8 cellular contexts compared by ENCODE assay signal in the genomic region with DNA sequence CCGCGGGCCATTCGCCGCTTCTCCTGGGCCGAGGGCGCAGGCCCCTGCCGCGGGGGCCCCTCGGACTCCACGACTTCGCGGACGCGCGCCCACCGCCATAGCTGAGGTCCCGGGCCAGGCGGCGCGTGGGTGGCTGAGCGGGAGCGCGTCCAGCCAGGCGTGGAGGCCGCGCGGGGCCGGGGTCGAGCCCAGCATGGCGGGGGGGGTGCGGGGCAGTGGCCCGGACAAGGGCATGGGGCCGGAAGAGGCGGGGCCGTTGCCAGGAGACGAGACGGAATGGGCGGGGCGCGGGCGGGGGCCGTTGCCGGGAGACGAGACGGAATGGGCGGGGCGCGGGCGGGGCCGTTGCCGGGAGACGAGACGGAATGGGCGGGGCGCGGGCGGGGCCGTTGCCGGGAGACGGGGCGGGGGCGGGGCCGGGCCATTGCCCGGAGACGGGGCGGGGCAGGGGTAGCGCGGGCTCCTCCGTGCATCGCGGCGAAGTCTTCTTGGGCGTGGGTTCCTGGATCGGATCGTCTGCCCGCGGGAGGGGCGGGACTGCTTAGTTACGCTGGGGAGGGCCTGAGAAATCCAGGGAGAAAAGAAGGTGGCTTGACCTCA. TPM values are rescaled to one million over a fixed set of nuclear protein-coding genes. Genes with fewer than 3 reads are reported as not detected.
DNase-seq lines count a peak whose midpoint lies in the region; ATAC-seq lines count a peak whose summit lies in the region.

No MANE protein-coding gene starts in this region.

- CTCF ChIA-PET in activated CD4-positive, alpha-beta T cell treated with anti-CD3 and anti-CD28 coated beads for 36 hours (lab: Charles Lee) = interaction anchor here (1.6 kb wide), 1 partner anchor 14 kb away, joined by 12 read pairs; a partner anchor contains a TSS

- DNase-seq in NCI-H2107 (lab: John Stamatoyannopoulos, UW) (peak; percentile 37), NCI-H2107 treated with DMSO at 0.1 percent for 48 hours (lab: John Stamatoyannopoulos, UW; ENCODE audit: unreplicated experiment) (no peak), NCI-H2196 treated with DMSO at 0.1 percent for 48 hours (lab: John Stamatoyannopoulos, UW; ENCODE audit: unreplicated experiment) (peak; percentile 40), cerebellar cortex (ENCODE audit: low spot score) (peak; percentile 50), kidney tubule cell (ENCODE audit: low spot score) (peak; percentile 67)
- peak; percentile 93 for DNase-seq in activated CD4-positive, alpha-beta T cell treated with anti-CD3 and anti-CD28 coated beads for 36 hours
- DNase-seq in stimulated activated CD4-positive, alpha-beta T cell treated with anti-CD3 and anti-CD28 coated beads, Interleukin-1b, Interleukin-23, amount 100 ng/mL, for 48 hours = peak; percentile 80

- peaks cover 26% of the 10 kb centered on the region for H3K36me3 Mint-ChIP-seq in activated CD4-positive, alpha-beta T cell treated with anti-CD3 and anti-CD28 coated beads for 36 hours (ENCODE audit: low read depth)

- peak overlapping the region; percentile 74 for H3K4me3 Mint-ChIP-seq in activated CD4-positive, alpha-beta T cell treated with anti-CD3 and anti-CD28 coated beads for 36 hours

- peaks cover 76% of the 10 kb centered on the region for H3K4me1 Mint-ChIP-seq in activated CD4-positive, alpha-beta T cell treated with anti-CD3 and anti-CD28 coated beads for 36 hours

- POLR2A ChIA-PET in activated CD4-positive, alpha-beta T cell treated with anti-CD3 and anti-CD28 coated beads for 36 hours (lab: Charles Lee) = interaction anchor here (1.0 kb wide), 1 partner anchor 14 kb away, joined by 8 read pairs; no protein-coding TSS in a partner anchor

- intact Hi-C loops in activated CD4-positive, alpha-beta T cell treated with anti-CD3 and anti-CD28 coated beads for 36 hours (cut with DNase I, micrococcal nuclease) = loop anchor here (1.0 to 5.0 kb wide), 9 partner anchors 13 to 955 kb away; a partner anchor contains a TSS

- no peak overlapping the region for H3K27ac Mint-ChIP-seq in activated CD4-positive, alpha-beta T cell treated with anti-CD3 and anti-CD28 coated beads for 36 hours

- peak; percentile 47 for ATAC-seq in HG02840 (IDR thresholded peaks at IDR 0.05; ENCODE audit: low FRiP score, unreplicated experiment)
- peak; percentile 30 for ATAC-seq in activated CD4-positive, alpha-beta T cell treated with anti-CD3 and anti-CD28 coated beads for 36 hours

- H3K27me3 Mint-ChIP-seq in activated CD4-positive, alpha-beta T cell treated with anti-CD3 and anti-CD28 coated beads for 36 hours = no peaks in the 10 kb centered on the region

- H3K9me3 Mint-ChIP-seq in activated CD4-positive, alpha-beta T cell treated with anti-CD3 and anti-CD28 coated beads for 36 hours (ENCODE audit: low read depth) = no peaks in the 10 kb centered on the region

RNA-seq across cellular contexts. Expression of a gene that starts 14.8 kb away (rescaled TPM):
- total RNA-seq in activated CD4-positive, alpha-beta T cell treated with anti-CD3 and anti-CD28 coated beads for 36 hours = 100 to 1,000 TPM; 124 to 176 TPM

RNA-seq across cellular contexts. Expression of a gene that starts 24.2 kb away (rescaled TPM):
- total RNA-seq in activated CD4-positive, alpha-beta T cell treated with anti-CD3 and anti-CD28 coated beads for 36 hours = not detected

RNA-seq across cellular contexts. Expression of a gene that starts 31.8 kb away (rescaled TPM):
- not detected for total RNA-seq in activated CD4-positive, alpha-beta T cell treated with anti-CD3 and anti-CD28 coated beads for 36 hours

RNA-seq across cellular contexts. Expression of a gene that starts 46.8 kb away (rescaled TPM):
- total RNA-seq in activated CD4-positive, alpha-beta T cell treated with anti-CD3 and anti-CD28 coated beads for 36 hours = 10 to 100 TPM; 43.3 to 50.2 TPM

RNA-seq across cellular contexts. Expression of a gene that starts 46.9 kb away (rescaled TPM):
- total RNA-seq in activated CD4-positive, alpha-beta T cell treated with anti-CD3 and anti-CD28 coated beads for 36 hours = 10 to 100 TPM; 58.1 to 73.2 TPM
